Comparison of ENCODE assay signal across 12 cellular contexts in genomic region chr11:65853249-65853979, GRCh38. TPM values are rescaled to one million over a fixed set of nuclear protein-coding genes. Genes with fewer than 3 reads are reported as not detected.
A peak's percentile ranks its signal among the peaks of the same experiment; 100 is the strongest.
DNase-seq lines count a peak whose midpoint lies in the region; ATAC-seq and TF ChIP-seq lines count a peak whose summit lies in the region.
"Had no signal": no experiment of that assay in that cellular context is flagged by ENCODE, and none has a peak within 500 bp of the region (broad histone marks: within the 10 kb centered on the region; RNA-seq: fewer than 3 reads in every experiment).

No MANE protein-coding gene starts in this region.

- CTCF ChIA-PET in RWPE1 (lab: Yijun Ruan, JAX): interaction anchor here (0.5 to 0.6 kb wide), 3 partner anchors 130 to 622 kb away, joined by 3 read pairs; no protein-coding TSS in a partner anchor

- POLR2A ChIA-PET in RWPE1 (lab: Yijun Ruan, JAX; ENCODE audit: low non-redundant PET): no interaction called here

- intact Hi-C loops in right cardiac atrium (cut with DNase I) (no loop called here), left ventricle myocardium inferior (cut with micrococcal nuclease) (no loop called here), stomach (cut with DNase I; ENCODE audit: low total_unique reads) (no loop called here)

- H3K4me3 ChIP-seq in right cardiac atrium (ENCODE audit: low read length) (no peak overlapping the region), left ventricle myocardium inferior (no peak overlapping the region), fibroblast of pulmonary artery (replicated peaks; ENCODE audit: low read depth, low read length) (no peak overlapping the region), stomach (no peak overlapping the region)
- H3K4me3 ChIP-seq: gastrocnemius medialis, tibial artery had no signal

- TF ChIP-seq POLR2A in stomach (IDR thresholded peaks at IDR 0.05): no peak

- H3K36me3 ChIP-seq in left ventricle myocardium inferior (peaks cover 60% of the 10 kb centered on the region), stomach (peaks cover 42 to 64% (median 59%) of the 10 kb centered on the region in 4 donors)

- H3K9me3 ChIP-seq in right cardiac atrium (ENCODE audit: control insufficient read depth, low read length): no peaks in the 10 kb centered on the region
- peaks cover 9% of the 10 kb centered on the region for H3K9me3 ChIP-seq in left ventricle myocardium inferior (replicated peaks)
- H3K9me3 ChIP-seq in stomach: peaks cover 0 to 7% (median 0%) of the 10 kb centered on the region in 4 donors

- H3K4me1 ChIP-seq in right cardiac atrium (ENCODE audit: control insufficient read depth, insufficient read depth, low read length) (no peaks in the 10 kb centered on the region), left ventricle myocardium inferior (peaks cover 44% of the 10 kb centered on the region), stomach (peaks cover 21 to 54% (median 49%) of the 10 kb centered on the region in 4 donors)

- no peak for TF ChIP-seq EP300 in stomach (IDR thresholded peaks at IDR 0.05)

- no peak for ATAC-seq in right cardiac atrium
- ATAC-seq in HG02884 (IDR thresholded peaks at IDR 0.05; ENCODE audit: unreplicated experiment): no peak
- ATAC-seq in GM21367 (IDR thresholded peaks at IDR 0.05; ENCODE audit: unreplicated experiment): no peak
- ATAC-seq: gastrocnemius medialis had no signal

- no peaks in the 10 kb centered on the region for H3K27me3 ChIP-seq in right cardiac atrium (ENCODE audit: control insufficient read depth, insufficient read depth)
- H3K27me3 ChIP-seq in left ventricle myocardium inferior (ENCODE audit: low read depth): no peaks in the 10 kb centered on the region
- H3K27me3 ChIP-seq in stomach: no peaks in the 10 kb centered on the region
- H3K27me3 ChIP-seq: gastrocnemius medialis, tibial artery had no signal

- WGBS in right cardiac atrium: 89% methylated on average over 6 of the region's 6 CpGs
- WGBS in stomach, 5 donors: 80 to 92% (median 89%) methylated on average over 3 to 6 of the region's 6 CpGs

- DNase-seq in right cardiac atrium: peak; percentile 13 to 34 (median 32)
- no peak for DNase-seq in left ventricle myocardium inferior
- DNase-seq in RWPE1 (ENCODE audit: low spot score): no peak
- DNase-seq in fibroblast of pulmonary artery (ENCODE audit: low read depth): no peak
- DNase-seq in stomach: no peak
- DNase-seq in anterior cingulate cortex (lab: John Stamatoyannopoulos, UW): no peak
- DNase-seq: gastrocnemius medialis, midbrain, NCI-H446 treated with DMSO at 0.1 percent for 48 hours had no signal

- no peak overlapping the region for H3K27ac ChIP-seq in right cardiac atrium (ENCODE audit: low read length)
- H3K27ac ChIP-seq in left ventricle myocardium inferior (replicated peaks): no peak overlapping the region
- peak overlapping the region; percentile 39 for H3K27ac ChIP-seq in RWPE1
- peak overlapping the region in 4 of 5 donors; percentile 22 to 97 (median 32) for H3K27ac ChIP-seq in stomach
- H3K27ac ChIP-seq: gastrocnemius medialis, tibial artery had no signal

- TF ChIP-seq CTCF in left ventricle myocardium inferior (IDR thresholded peaks at IDR 0.05; ENCODE audit: borderline replicate concordance) (no peak), RWPE1 (conservative IDR thresholded peaks at IDR 0.05; ENCODE audit: low read depth) (no peak), fibroblast of pulmonary artery (IDR thresholded peaks at IDR 0.05; ENCODE audit: low read length, missing control alignments) (peak; percentile 6), stomach (IDR thresholded peaks at IDR 0.05) (no peak)

RNA-seq across cellular contexts. Expression of gene CFL1, which starts 4.6 kb away (rescaled TPM):
- total RNA-seq in right cardiac atrium (100 to 1,000 TPM; 285 to 470 (median 377) TPM), left ventricle myocardium inferior (299 TPM), stomach (1,000 to 10,000 TPM in 1 of 5 donors, 100 to 1,000 TPM in 4; 389 to 1,430 (median 677) TPM)
- polyA plus RNA-seq in right cardiac atrium (389 TPM), stomach (100 to 1,000 TPM; 534 to 874 (median 658) TPM)

RNA-seq across cellular contexts. Expression of gene MUS81, which starts 6.8 kb away (rescaled TPM):
- 10 to 100 TPM; 33.3 to 39.5 (median 35.8) TPM for total RNA-seq in right cardiac atrium
- polyA plus RNA-seq in right cardiac atrium: 44.7 TPM
- 31.5 TPM for total RNA-seq in left ventricle myocardium inferior
- total RNA-seq in stomach: 100 to 1,000 TPM in 2 of 5 donors, 10 to 100 TPM in 3; 26.4 to 162 (median 81.1) TPM
- 10 to 100 TPM; 32.7 to 64.6 (median 32.9) TPM for polyA plus RNA-seq in stomach

RNA-seq across cellular contexts. Expression of gene EFEMP2, which starts 19.2 kb away (rescaled TPM):
- total RNA-seq in right cardiac atrium (100 to 1,000 TPM; 139 to 164 (median 142) TPM), left ventricle myocardium inferior (85.1 TPM), stomach (10 to 100 TPM; 21.0 to 34.4 (median 23.3) TPM)
- polyA plus RNA-seq in right cardiac atrium (128 TPM), stomach (10 to 100 TPM; 31.8 to 37.9 (median 36.0) TPM)

RNA-seq across cellular contexts. Expression of gene SNX32, which starts 19.7 kb away (rescaled TPM):
- total RNA-seq in right cardiac atrium: under 1 TPM in 3 of 4 donors, not detected in 1; 0.20 to 0.88 (median 0.48) TPM
- polyA plus RNA-seq in right cardiac atrium: 0.20 TPM
- not detected for total RNA-seq in left ventricle myocardium inferior
- 1 to 10 TPM in 2 of 5 donors, under 1 TPM in 1, not detected in 2; 0.29 to 1.4 (median 1.3) TPM for total RNA-seq in stomach
- under 1 TPM; 0.25 to 0.90 (median 0.61) TPM for polyA plus RNA-seq in stomach

RNA-seq across cellular contexts. Expression of gene CTSW, which starts 26.2 kb away (rescaled TPM):
- total RNA-seq in right cardiac atrium: 1 to 10 TPM in 1 of 4 donors, under 1 TPM in 3; 0.45 to 1.7 (median 0.64) TPM
- polyA plus RNA-seq in right cardiac atrium: 0.79 TPM
- 0.49 TPM for total RNA-seq in left ventricle myocardium inferior
- total RNA-seq in stomach: 1 to 10 TPM in 2 of 5 donors, under 1 TPM in 1, not detected in 2; 0.58 to 2.2 (median 1.1) TPM
- polyA plus RNA-seq in stomach: 1 to 10 TPM in 2 of 3 donors, under 1 TPM in 1; 0.43 to 2.7 (median 1.6) TPM

Comparison
In these comparisons a context has a peak if more than half of its experiments do, and no peak if none do; other contexts are left out.
1. DNase-seq: peak in right cardiac atrium (3 of 3); none in left ventricle myocardium inferior (single experiment), RWPE1 (single experiment), fibroblast of pulmonary artery (single experiment), stomach (single experiment) and anterior cingulate cortex (0 of 58).
2. H3K27ac ChIP-seq: peak in RWPE1 (single experiment) and stomach (4 of 5); none in right cardiac atrium (single experiment) and left ventricle myocardium inferior (single experiment).